29 cellular contexts compared by ENCODE assay signal in the genomic region with DNA sequence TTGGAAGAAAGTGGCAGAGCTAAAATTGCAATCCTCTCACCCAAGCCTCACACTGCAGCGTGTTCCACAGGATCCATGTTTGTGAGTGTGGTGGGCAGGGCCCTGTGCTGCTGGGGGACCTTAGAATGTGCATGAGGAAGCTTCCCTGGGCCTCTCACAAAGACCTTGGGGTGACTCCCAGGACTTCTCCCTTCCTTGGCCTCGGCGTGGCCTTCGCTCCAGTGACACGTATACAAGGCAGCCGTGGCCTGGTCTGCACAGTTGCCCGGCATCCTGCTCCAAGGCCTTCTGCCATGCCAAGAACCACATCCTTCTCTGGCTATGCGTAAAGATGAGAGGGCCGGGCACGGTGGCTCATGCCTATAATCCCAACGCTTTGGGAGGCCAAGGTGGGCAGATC.
"Had no signal": no experiment of that assay in that cellular context is flagged by ENCODE, and none has a peak within 500 bp of the region (broad histone marks: within the 10 kb centered on the region; RNA-seq: fewer than 3 reads in every experiment).

No MANE protein-coding gene starts in this region.

- H2AFZ ChIP-seq: hepatocyte, parathyroid adenoma had no signal

- H3K27ac ChIP-seq: epithelial cell of prostate, foreskin keratinocyte, gastroesophageal sphincter, heart left ventricle, hepatocyte, left lung, parathyroid adenoma, prostate gland, right atrium auricular region, sigmoid colon, testis, tibial artery, upper lobe of left lung, uterus had no signal

- H3K79me2 ChIP-seq: hepatocyte, parathyroid adenoma had no signal

- H3K4me1 ChIP-seq: left lung, parathyroid adenoma, prostate gland, right atrium auricular region, testis, upper lobe of left lung, uterus had no signal

- H3K4me3 ChIP-seq: gastroesophageal sphincter, heart left ventricle, hepatocyte, left lung, mucosa of descending colon, prostate gland, right atrium auricular region, sigmoid colon, testis, tibial artery, upper lobe of left lung, uterus had no signal

- H3K27me3 ChIP-seq: heart left ventricle, hepatocyte, left lung, right atrium auricular region, testis, upper lobe of left lung, uterus had no signal

- H3K27ac Mint-ChIP-seq: mesothelial cell of epicardium; naive B cell; natural killer cell treated with Interleukin-12 subunit alpha and Interleukin-12 subunit beta and Interleukin-15 and Interleukin-18, amount 100 ng/mL, for 72 hours; stimulated activated memory B cell treated with anti-CD40 and anti-IgM and Interleukin-4, amounts not matched to agents 10 μg/mL and 1 μg/mL and 100 μg/mL, for 72 hours had no signal

- ATAC-seq: esophagus mucosa; foreskin keratinocyte; gastroesophageal sphincter; heart left ventricle; left lung; mucosa of descending colon; natural killer cell treated with Interleukin-12 subunit alpha and Interleukin-12 subunit beta and Interleukin-15 and Interleukin-18, amount 100 ng/mL, for 72 hours; stimulated activated memory B cell treated with anti-CD40 and anti-IgM and Interleukin-4, amounts not matched to agents 10 μg/mL and 1 μg/mL and 100 μg/mL, for 72 hours; stimulated activated naive CD8-positive, alpha-beta T cell treated with anti-CD3 and anti-CD28 coated beads, Interleukin-15, Interleukin-2, amounts not matched to agents 100 U/mL and 50 U/mL, for 24 hours had no signal

- H3K9me3 ChIP-seq: gastroesophageal sphincter, heart left ventricle, left lung, mucosa of descending colon, prostate gland, right atrium auricular region, sigmoid colon, testis, tibial artery, upper lobe of left lung, uterus had no signal

- H3K4me3 Mint-ChIP-seq: mesothelial cell of epicardium; naive B cell; natural killer cell treated with Interleukin-12 subunit alpha and Interleukin-12 subunit beta and Interleukin-15 and Interleukin-18, amount 100 ng/mL, for 72 hours; neural crest cell; stimulated activated memory B cell treated with anti-CD40 and anti-IgM and Interleukin-4, amounts not matched to agents 10 μg/mL and 1 μg/mL and 100 μg/mL, for 72 hours had no signal

- H3K4me2 ChIP-seq: hepatocyte had no signal

- H3K4me1 Mint-ChIP-seq: stimulated activated memory B cell treated with anti-CD40 and anti-IgM and Interleukin-4, amounts not matched to agents 10 μg/mL and 1 μg/mL and 100 μg/mL, for 72 hours had no signal

- DNase-seq: cortex of kidney; effector CD4-positive, alpha-beta T cell; foreskin keratinocyte; heart left ventricle; kidney; left lung; mesenchymal stem cell; mucosa of descending colon; naive B cell; sigmoid colon; stimulated activated CD4-positive, alpha-beta T cell treated with anti-CD3 and anti-CD28 coated beads, Interleukin-2, amount 100 ng/mL, for 24 hours; stimulated activated CD4-positive, alpha-beta T cell treated with anti-CD3 and anti-CD28 coated beads, Interleukin-4, amount 100 ng/mL, for 24 hours; stimulated activated naive CD8-positive, alpha-beta T cell treated with anti-CD3 and anti-CD28 coated beads, Interleukin-15, Interleukin-2, amounts not matched to agents 100 U/mL and 50 U/mL, for 24 hours; substantia nigra; testis; uterus had no signal

- H3K36me3 ChIP-seq: gastroesophageal sphincter, heart left ventricle, left lung, prostate gland, right atrium auricular region, sigmoid colon, tibial artery, upper lobe of left lung, uterus had no signal

- H3K9me3 Mint-ChIP-seq: naive B cell; natural killer cell treated with Interleukin-12 subunit alpha and Interleukin-12 subunit beta and Interleukin-15 and Interleukin-18, amount 100 ng/mL, for 72 hours; neural crest cell; stimulated activated memory B cell treated with anti-CD40 and anti-IgM and Interleukin-4, amounts not matched to agents 10 μg/mL and 1 μg/mL and 100 μg/mL, for 72 hours had no signal

- H3K36me3 Mint-ChIP-seq: mesothelial cell of epicardium; naive B cell; natural killer cell treated with Interleukin-12 subunit alpha and Interleukin-12 subunit beta and Interleukin-15 and Interleukin-18, amount 100 ng/mL, for 72 hours; stimulated activated memory B cell treated with anti-CD40 and anti-IgM and Interleukin-4, amounts not matched to agents 10 μg/mL and 1 μg/mL and 100 μg/mL, for 72 hours had no signal
